ENCODE assay signal across 1 cellular context in genomic region chr20:45842169-45842812, GRCh38.
TF ChIP-seq lines count a peak whose summit lies in the region.

No MANE protein-coding gene starts in this region.

TF ChIP-seq in WTC11, 78 proteins besides CTCF, POLR2A, EP300 and RAD21 (continued from another document):
- TF ChIP-seq ZNF532 (CRISPR knock-in tag; IDR thresholded peaks at IDR 0.05; ENCODE audit: borderline replicate concordance), result no peak
- no peak for TF ChIP-seq ZNF423 (CRISPR knock-in tag; IDR thresholded peaks at IDR 0.05)
- no peak for TF ChIP-seq FOXK1 (CRISPR knock-in tag; IDR thresholded peaks at IDR 0.05)
